ENCODE assay signal across 1 cellular context in the genomic region with DNA sequence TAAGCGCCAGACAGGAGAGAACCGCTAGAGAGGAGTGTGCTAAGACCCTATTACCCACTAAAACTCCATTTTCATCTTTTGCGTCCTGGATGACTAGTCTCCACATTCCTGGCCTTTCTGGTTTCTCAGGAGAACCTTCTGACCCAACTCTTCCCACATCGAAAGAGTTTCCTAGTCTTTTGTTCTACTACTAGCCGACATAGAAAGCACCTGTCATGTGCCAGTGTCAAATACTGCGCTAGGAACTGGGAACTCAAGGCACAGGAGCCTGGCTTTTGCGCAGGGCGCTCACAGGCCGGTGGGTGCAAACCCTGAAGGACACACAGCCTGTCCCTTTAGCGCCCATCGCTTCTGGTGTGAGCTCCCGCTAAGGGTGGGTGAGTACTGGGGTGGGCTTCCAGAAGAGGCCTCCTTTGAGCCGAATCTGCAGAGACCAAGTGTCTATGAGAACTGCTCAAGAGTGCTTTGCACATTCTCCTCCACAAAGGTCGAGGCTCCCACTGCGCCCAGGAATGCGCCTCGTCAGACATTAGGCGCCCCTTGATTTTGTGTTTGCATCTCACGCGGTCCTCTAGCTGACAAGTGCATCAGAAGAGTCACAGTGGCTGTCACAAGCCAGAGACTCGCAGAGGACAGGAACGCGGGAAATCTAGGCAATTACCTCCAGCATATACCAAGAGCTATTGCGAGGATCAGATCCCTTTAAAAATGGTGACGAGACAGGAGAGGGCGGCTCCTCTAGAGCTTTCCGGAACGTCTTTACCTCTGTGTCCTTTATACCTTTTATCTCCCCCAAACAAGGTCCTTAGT.
TF ChIP-seq lines count a peak whose summit lies in the region.

No MANE protein-coding gene starts in this region.

TF ChIP-seq in HepG2, 621 proteins besides CTCF, POLR2A, EP300 and RAD21 (continued from another document and continues in another):
- TF ChIP-seq, protein P1, sequence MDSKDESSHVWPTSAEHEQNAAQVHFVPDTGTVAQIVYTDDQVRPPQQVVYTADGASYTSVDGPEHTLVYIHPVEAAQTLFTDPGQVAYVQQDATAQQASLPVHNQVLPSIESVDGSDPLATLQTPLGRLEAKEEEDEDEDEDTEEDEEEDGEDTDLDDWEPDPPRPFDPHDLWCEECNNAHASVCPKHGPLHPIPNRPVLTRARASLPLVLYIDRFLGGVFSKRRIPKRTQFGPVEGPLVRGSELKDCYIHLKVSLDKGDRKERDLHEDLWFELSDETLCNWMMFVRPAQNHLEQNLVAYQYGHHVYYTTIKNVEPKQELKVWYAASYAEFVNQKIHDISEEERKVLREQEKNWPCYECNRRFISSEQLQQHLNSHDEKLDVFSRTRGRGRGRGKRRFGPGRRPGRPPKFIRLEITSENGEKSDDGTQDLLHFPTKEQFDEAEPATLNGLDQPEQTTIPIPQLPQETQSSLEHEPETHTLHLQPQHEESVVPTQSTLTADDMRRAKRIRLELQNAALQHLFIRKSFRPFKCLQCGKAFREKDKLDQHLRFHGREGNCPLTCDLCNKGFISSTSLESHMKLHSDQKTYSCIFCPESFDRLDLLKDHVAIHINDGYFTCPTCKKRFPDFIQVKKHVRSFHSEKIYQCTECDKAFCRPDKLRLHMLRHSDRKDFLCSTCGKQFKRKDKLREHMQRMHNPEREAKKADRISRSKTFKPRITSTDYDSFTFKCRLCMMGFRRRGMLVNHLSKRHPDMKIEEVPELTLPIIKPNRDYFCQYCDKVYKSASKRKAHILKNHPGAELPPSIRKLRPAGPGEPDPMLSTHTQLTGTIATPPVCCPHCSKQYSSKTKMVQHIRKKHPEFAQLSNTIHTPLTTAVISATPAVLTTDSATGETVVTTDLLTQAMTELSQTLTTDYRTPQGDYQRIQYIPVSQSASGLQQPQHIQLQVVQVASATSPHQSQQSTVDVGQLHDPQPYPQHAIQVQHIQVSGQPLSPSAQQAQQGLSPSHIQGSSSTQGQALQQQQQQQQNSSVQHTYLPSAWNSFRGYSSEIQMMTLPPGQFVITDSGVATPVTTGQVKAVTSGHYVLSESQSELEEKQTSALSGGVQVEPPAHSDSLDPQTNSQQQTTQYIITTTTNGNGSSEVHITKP (CRISPR knock-in tag; IDR thresholded peaks at IDR 0.05; ENCODE audit: low read depth) = 0 out of 2 replicates have a peak, but pooled peaks have one; percentile 42
- TF ChIP-seq HCFC1 (IDR thresholded peaks at IDR 0.05; ENCODE audit: low read depth, low read length) = no peak
- TF ChIP-seq ZNF775 (CRISPR knock-in tag; IDR thresholded peaks at IDR 0.05; ENCODE audit: borderline replicate concordance) = no peak
- TF ChIP-seq, protein P2, sequence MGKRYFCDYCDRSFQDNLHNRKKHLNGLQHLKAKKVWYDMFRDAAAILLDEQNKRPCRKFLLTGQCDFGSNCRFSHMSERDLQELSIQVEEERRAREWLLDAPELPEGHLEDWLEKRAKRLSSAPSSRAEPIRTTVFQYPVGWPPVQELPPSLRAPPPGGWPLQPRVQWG (CRISPR knock-in tag; IDR thresholded peaks at IDR 0.05; ENCODE audit: borderline replicate concordance, low read depth) = no peak
- TF ChIP-seq, protein P3, sequence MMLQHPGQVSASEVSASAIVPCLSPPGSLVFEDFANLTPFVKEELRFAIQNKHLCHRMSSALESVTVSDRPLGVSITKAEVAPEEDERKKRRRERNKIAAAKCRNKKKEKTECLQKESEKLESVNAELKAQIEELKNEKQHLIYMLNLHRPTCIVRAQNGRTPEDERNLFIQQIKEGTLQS (CRISPR knock-in tag; IDR thresholded peaks at IDR 0.05) = no peak
- TF ChIP-seq ZNF558 (CRISPR knock-in tag; IDR thresholded peaks at IDR 0.05; ENCODE audit: borderline replicate concordance) = no peak
- peak; percentile 55 for TF ChIP-seq HDAC2 (CRISPR knock-in tag; IDR thresholded peaks at IDR 0.05)
- TF ChIP-seq, protein P4, sequence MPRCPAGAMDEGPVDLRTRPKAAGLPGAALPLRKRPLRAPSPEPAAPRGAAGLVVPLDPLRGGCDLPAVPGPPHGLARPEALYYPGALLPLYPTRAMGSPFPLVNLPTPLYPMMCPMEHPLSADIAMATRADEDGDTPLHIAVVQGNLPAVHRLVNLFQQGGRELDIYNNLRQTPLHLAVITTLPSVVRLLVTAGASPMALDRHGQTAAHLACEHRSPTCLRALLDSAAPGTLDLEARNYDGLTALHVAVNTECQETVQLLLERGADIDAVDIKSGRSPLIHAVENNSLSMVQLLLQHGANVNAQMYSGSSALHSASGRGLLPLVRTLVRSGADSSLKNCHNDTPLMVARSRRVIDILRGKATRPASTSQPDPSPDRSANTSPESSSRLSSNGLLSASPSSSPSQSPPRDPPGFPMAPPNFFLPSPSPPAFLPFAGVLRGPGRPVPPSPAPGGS (CRISPR knock-in tag; IDR thresholded peaks at IDR 0.05) = no peak
- TF ChIP-seq SAP130 (CRISPR knock-in tag; IDR thresholded peaks at IDR 0.05; ENCODE audit: low read depth) = no peak; the same call in none of the 2 replicates
- no peak for TF ChIP-seq PCBP2 (optimal IDR thresholded peaks at IDR 0.05; ENCODE audit: low read depth, low read length, poor library complexity, severe bottlenecking)
- 0 out of 2 replicates have a peak, but pooled peaks have one; percentile 32 for TF ChIP-seq ZNF607 (CRISPR knock-in tag; IDR thresholded peaks at IDR 0.05; ENCODE audit: borderline replicate concordance)
- TF ChIP-seq, protein P5, sequence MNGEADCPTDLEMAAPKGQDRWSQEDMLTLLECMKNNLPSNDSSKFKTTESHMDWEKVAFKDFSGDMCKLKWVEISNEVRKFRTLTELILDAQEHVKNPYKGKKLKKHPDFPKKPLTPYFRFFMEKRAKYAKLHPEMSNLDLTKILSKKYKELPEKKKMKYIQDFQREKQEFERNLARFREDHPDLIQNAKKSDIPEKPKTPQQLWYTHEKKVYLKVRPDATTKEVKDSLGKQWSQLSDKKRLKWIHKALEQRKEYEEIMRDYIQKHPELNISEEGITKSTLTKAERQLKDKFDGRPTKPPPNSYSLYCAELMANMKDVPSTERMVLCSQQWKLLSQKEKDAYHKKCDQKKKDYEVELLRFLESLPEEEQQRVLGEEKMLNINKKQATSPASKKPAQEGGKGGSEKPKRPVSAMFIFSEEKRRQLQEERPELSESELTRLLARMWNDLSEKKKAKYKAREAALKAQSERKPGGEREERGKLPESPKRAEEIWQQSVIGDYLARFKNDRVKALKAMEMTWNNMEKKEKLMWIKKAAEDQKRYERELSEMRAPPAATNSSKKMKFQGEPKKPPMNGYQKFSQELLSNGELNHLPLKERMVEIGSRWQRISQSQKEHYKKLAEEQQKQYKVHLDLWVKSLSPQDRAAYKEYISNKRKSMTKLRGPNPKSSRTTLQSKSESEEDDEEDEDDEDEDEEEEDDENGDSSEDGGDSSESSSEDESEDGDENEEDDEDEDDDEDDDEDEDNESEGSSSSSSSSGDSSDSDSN (CRISPR knock-in tag; IDR thresholded peaks at IDR 0.05) = no peak
- TF ChIP-seq, protein P6, sequence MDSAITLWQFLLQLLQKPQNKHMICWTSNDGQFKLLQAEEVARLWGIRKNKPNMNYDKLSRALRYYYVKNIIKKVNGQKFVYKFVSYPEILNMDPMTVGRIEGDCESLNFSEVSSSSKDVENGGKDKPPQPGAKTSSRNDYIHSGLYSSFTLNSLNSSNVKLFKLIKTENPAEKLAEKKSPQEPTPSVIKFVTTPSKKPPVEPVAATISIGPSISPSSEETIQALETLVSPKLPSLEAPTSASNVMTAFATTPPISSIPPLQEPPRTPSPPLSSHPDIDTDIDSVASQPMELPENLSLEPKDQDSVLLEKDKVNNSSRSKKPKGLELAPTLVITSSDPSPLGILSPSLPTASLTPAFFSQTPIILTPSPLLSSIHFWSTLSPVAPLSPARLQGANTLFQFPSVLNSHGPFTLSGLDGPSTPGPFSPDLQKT (CRISPR knock-in tag; IDR thresholded peaks at IDR 0.05; ENCODE audit: borderline replicate concordance) = no peak
- TF ChIP-seq ZNF232 (CRISPR knock-in tag; IDR thresholded peaks at IDR 0.05; ENCODE audit: borderline replicate concordance) = no peak
- TF ChIP-seq GATAD2A (CRISPR knock-in tag; IDR thresholded peaks at IDR 0.05) = no peak
- TF ChIP-seq ZNF792 (CRISPR knock-in tag; IDR thresholded peaks at IDR 0.05) = no peak
- no peak for TF ChIP-seq CBX1 (IDR thresholded peaks at IDR 0.05; ENCODE audit: low read depth)
- TF ChIP-seq HNF4G (IDR thresholded peaks at IDR 0.05; ENCODE audit: borderline replicate concordance, low read depth, low read length) = no peak
- no peak for TF ChIP-seq HNF4G (CRISPR knock-in tag; IDR thresholded peaks at IDR 0.05; ENCODE audit: borderline replicate concordance, low read depth)
- no peak for TF ChIP-seq ZNF652 (CRISPR knock-in tag; IDR thresholded peaks at IDR 0.05; ENCODE audit: borderline replicate concordance, low read depth)
- TF ChIP-seq, protein P7, sequence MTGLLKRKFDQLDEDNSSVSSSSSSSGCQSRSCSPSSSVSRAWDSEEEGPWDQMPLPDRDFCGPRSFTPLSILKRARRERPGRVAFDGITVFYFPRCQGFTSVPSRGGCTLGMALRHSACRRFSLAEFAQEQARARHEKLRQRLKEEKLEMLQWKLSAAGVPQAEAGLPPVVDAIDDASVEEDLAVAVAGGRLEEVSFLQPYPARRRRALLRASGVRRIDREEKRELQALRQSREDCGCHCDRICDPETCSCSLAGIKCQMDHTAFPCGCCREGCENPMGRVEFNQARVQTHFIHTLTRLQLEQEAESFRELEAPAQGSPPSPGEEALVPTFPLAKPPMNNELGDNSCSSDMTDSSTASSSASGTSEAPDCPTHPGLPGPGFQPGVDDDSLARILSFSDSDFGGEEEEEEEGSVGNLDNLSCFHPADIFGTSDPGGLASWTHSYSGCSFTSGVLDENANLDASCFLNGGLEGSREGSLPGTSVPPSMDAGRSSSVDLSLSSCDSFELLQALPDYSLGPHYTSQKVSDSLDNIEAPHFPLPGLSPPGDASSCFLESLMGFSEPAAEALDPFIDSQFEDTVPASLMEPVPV (CRISPR knock-in tag; IDR thresholded peaks at IDR 0.05) = no peak
- TF ChIP-seq, protein P8, sequence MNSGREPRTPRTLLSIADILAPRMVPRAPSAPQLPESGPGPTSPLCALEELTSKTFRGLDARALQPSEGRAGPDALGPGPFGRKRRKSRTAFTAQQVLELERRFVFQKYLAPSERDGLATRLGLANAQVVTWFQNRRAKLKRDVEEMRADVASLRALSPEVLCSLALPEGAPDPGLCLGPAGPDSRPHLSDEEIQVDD (CRISPR knock-in tag; IDR thresholded peaks at IDR 0.05; ENCODE audit: borderline replicate concordance) = no peak
- TF ChIP-seq, protein P9, sequence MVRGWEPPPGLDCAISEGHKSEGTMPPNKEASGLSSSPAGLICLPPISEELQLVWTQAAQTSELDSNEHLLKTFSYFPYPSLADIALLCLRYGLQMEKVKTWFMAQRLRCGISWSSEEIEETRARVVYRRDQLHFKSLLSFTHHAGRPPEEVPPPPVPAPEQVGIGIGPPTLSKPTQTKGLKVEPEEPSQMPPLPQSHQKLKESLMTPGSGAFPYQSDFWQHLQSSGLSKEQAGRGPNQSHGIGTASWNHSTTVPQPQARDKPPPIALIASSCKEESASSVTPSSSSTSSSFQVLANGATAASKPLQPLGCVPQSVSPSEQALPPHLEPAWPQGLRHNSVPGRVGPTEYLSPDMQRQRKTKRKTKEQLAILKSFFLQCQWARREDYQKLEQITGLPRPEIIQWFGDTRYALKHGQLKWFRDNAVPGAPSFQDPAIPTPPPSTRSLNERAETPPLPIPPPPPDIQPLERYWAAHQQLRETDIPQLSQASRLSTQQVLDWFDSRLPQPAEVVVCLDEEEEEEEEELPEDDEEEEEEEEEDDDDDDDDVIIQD (CRISPR knock-in tag; IDR thresholded peaks at IDR 0.05; ENCODE audit: low read depth) = no peak
- TF ChIP-seq, protein P10, sequence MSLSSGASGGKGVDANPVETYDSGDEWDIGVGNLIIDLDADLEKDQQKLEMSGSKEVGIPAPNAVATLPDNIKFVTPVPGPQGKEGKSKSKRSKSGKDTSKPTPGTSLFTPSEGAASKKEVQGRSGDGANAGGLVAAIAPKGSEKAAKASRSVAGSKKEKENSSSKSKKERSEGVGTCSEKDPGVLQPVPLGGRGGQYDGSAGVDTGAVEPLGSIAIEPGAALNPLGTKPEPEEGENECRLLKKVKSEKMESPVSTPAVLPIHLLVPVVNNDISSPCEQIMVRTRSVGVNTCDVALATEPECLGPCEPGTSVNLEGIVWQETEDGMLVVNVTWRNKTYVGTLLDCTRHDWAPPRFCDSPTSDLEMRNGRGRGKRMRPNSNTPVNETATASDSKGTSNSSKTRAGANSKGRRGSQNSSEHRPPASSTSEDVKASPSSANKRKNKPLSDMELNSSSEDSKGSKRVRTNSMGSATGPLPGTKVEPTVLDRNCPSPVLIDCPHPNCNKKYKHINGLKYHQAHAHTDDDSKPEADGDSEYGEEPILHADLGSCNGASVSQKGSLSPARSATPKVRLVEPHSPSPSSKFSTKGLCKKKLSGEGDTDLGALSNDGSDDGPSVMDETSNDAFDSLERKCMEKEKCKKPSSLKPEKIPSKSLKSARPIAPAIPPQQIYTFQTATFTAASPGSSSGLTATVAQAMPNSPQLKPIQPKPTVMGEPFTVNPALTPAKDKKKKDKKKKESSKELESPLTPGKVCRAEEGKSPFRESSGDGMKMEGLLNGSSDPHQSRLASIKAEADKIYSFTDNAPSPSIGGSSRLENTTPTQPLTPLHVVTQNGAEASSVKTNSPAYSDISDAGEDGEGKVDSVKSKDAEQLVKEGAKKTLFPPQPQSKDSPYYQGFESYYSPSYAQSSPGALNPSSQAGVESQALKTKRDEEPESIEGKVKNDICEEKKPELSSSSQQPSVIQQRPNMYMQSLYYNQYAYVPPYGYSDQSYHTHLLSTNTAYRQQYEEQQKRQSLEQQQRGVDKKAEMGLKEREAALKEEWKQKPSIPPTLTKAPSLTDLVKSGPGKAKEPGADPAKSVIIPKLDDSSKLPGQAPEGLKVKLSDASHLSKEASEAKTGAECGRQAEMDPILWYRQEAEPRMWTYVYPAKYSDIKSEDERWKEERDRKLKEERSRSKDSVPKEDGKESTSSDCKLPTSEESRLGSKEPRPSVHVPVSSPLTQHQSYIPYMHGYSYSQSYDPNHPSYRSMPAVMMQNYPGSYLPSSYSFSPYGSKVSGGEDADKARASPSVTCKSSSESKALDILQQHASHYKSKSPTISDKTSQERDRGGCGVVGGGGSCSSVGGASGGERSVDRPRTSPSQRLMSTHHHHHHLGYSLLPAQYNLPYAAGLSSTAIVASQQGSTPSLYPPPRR (CRISPR knock-in tag; IDR thresholded peaks at IDR 0.05; ENCODE audit: borderline replicate concordance) = no peak
- no peak for TF ChIP-seq ZNF432 (CRISPR knock-in tag; IDR thresholded peaks at IDR 0.05; ENCODE audit: borderline replicate concordance)
- TF ChIP-seq, protein P11, sequence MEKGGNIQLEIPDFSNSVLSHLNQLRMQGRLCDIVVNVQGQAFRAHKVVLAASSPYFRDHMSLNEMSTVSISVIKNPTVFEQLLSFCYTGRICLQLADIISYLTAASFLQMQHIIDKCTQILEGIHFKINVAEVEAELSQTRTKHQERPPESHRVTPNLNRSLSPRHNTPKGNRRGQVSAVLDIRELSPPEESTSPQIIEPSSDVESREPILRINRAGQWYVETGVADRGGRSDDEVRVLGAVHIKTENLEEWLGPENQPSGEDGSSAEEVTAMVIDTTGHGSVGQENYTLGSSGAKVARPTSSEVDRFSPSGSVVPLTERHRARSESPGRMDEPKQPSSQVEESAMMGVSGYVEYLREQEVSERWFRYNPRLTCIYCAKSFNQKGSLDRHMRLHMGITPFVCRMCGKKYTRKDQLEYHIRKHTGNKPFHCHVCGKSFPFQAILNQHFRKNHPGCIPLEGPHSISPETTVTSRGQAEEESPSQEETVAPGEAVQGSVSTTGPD (CRISPR knock-in tag; IDR thresholded peaks at IDR 0.05) = no peak
- TF ChIP-seq ARNT (IDR thresholded peaks at IDR 0.05) = no peak
- TF ChIP-seq NR2F6 (IDR thresholded peaks at IDR 0.05) = no peak
- TF ChIP-seq NR2F6 (CRISPR knock-in tag; IDR thresholded peaks at IDR 0.05) = no peak
